Comparison of ENCODE assay signal across 1 cellular context in genomic region chr5:154168395-154168794, GRCh38.
TF ChIP-seq lines count a peak whose summit lies in the region.

No MANE protein-coding gene starts in this region.

TF ChIP-seq in K562, 482 proteins besides CTCF, POLR2A, EP300 and RAD21 (continued from another document):
- TF ChIP-seq E2F8 (IDR thresholded peaks at IDR 0.05; ENCODE audit: low read depth, partially characterized antibody), result no peak
